ENCODE assay signal across 11 cellular contexts in the genomic region with DNA sequence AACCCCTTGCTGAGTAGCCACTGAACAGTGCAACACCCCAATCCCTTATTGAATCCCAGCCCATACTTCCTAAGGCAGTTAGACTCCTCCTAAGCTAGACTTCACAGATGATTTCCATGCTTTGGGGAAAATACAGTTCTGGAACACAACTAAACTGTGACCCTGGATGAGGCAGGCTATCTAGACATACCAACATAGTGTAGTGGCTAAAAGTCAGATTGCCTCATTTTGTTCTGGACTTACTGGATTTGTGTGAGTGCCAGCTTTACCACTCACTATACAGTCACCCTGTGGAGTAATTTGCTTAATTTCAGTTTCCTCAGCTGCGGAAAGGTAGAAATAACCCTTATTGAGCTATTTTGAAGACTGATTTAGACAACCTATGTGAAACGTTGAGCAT.
"Had no signal": no experiment of that assay in that cellular context is flagged by ENCODE, and none has a peak within 500 bp of the region (broad histone marks: within the 10 kb centered on the region; RNA-seq: fewer than 3 reads in every experiment).

No MANE protein-coding gene starts in this region.

- DNase-seq: GM23248, GOT3, H7, H9, HCEC 1CT, HFFc6 had no signal

- H3K4me1 Mint-ChIP-seq: GM23338 had no signal

- FAIRE-seq: H1, H54 had no signal

- H3K4me1 ChIP-seq: HAP-1 had no signal

- H3K27ac ChIP-seq: GM23248 had no signal

- H3K9me3 ChIP-seq: HAP-1 had no signal

- H3K9ac ChIP-seq: GM23248 had no signal

- H3K4me3 ChIP-seq: GM23248, GM23338, HAP-1 had no signal

- H3K4me2 ChIP-seq: GM23338 had no signal

- H3K27ac Mint-ChIP-seq: GM23338, H9, HFFc6 had no signal

- H3K36me3 ChIP-seq: HAP-1 had no signal

- H3K4me3 Mint-ChIP-seq: GM23338, H9, HFFc6 had no signal

- ATAC-seq: GM23338, HCT116 had no signal

- H2AFZ ChIP-seq: GM23248 had no signal
